Comparison of ENCODE assay signal across 10 cellular contexts in genomic region chr6:36607782-36608386, GRCh38. TPM values are rescaled to one million over a fixed set of nuclear protein-coding genes. Genes with fewer than 3 reads are reported as not detected.
DNase-seq lines count a peak whose midpoint lies in the region; ATAC-seq and TF ChIP-seq lines count a peak whose summit lies in the region.
"Had no signal": no experiment of that assay in that cellular context is flagged by ENCODE, and none has a peak within 500 bp of the region (broad histone marks: within the 10 kb centered on the region; RNA-seq: fewer than 3 reads in every experiment).

No MANE protein-coding gene starts in this region.

- H3K36me3 Mint-ChIP-seq in activated CD4-positive, alpha-beta T cell treated with anti-CD3 and anti-CD28 coated beads, Interleukin-2, amount 10 ng/mL, durations not matched to agents 24 days and 14 days (ENCODE audit: low read depth): peaks cover 78% of the 10 kb centered on the region
- H3K36me3 Mint-ChIP-seq in activated CD4-positive, alpha-beta memory T cell treated with anti-CD3 and anti-CD28 coated beads, Interleukin-2, amount 10 ng/mL, durations not matched to agents 7 days and 5 days (ENCODE audit: low read depth): peaks cover 86% of the 10 kb centered on the region
- peaks cover 12 to 46% (median 34%) of the 10 kb centered on the region in 3 donors for H3K36me3 Mint-ChIP-seq in immature natural killer cell
- peaks cover 100% of the 10 kb centered on the region for H3K36me3 Mint-ChIP-seq in stimulated activated effector memory CD8-positive, alpha-beta T cell treated with anti-CD3 and anti-CD28 coated beads, Interleukin-12 subunit alpha, Interleukin-12 subunit beta, amount 100 ng/mL, for 72 hours

- H3K27ac Mint-ChIP-seq in activated CD4-positive, alpha-beta T cell treated with anti-CD3 and anti-CD28 coated beads, Interleukin-2, amount 10 ng/mL, durations not matched to agents 24 days and 14 days: peak overlapping the region; percentile 77
- H3K27ac Mint-ChIP-seq in activated CD4-positive, alpha-beta memory T cell treated with anti-CD3 and anti-CD28 coated beads, Interleukin-2, amount 10 ng/mL, durations not matched to agents 7 days and 5 days: peak overlapping the region; percentile 65
- H3K27ac Mint-ChIP-seq in immature natural killer cell: peak overlapping the region; percentile 23 to 89 (median 75)
- peak overlapping the region; percentile 87 for H3K27ac Mint-ChIP-seq in stimulated activated effector memory CD8-positive, alpha-beta T cell treated with anti-CD3 and anti-CD28 coated beads, Interleukin-12 subunit alpha, Interleukin-12 subunit beta, amount 100 ng/mL, for 72 hours

- H3K4me1 Mint-ChIP-seq in activated CD4-positive, alpha-beta T cell treated with anti-CD3 and anti-CD28 coated beads, Interleukin-2, amount 10 ng/mL, durations not matched to agents 24 days and 14 days: peaks cover 54% of the 10 kb centered on the region
- H3K4me1 Mint-ChIP-seq in activated CD4-positive, alpha-beta memory T cell treated with anti-CD3 and anti-CD28 coated beads, Interleukin-2, amount 10 ng/mL, durations not matched to agents 7 days and 5 days: peaks cover 55% of the 10 kb centered on the region
- peaks cover 63 to 75% of the 10 kb centered on the region in 2 donors for H3K4me1 Mint-ChIP-seq in immature natural killer cell
- peaks cover 61% of the 10 kb centered on the region for H3K4me1 Mint-ChIP-seq in stimulated activated effector memory CD8-positive, alpha-beta T cell treated with anti-CD3 and anti-CD28 coated beads, Interleukin-12 subunit alpha, Interleukin-12 subunit beta, amount 100 ng/mL, for 72 hours

- POLR2A ChIA-PET in activated CD4-positive, alpha-beta memory T cell treated with anti-CD3 and anti-CD28 coated beads, Interleukin-2, amount 10 ng/mL, durations not matched to agents 7 days and 5 days (lab: Charles Lee): interaction anchor here (1.0 to 8.9 kb wide), 3 partner anchors 10 to 70 kb away, joined by 3 to 122 read pairs (median 3); partner anchors contain the start of genes CDKN1A and SRSF3

- no peak for ATAC-seq in stimulated activated effector memory CD8-positive, alpha-beta T cell treated with anti-CD3 and anti-CD28 coated beads, Interleukin-12 subunit alpha, Interleukin-12 subunit beta, amount 100 ng/mL, for 72 hours

- intact Hi-C loops in activated CD4-positive, alpha-beta T cell treated with anti-CD3 and anti-CD28 coated beads, Interleukin-2, amount 10 ng/mL, durations not matched to agents 24 days and 14 days (cut with micrococcal nuclease): no loop called here

- H3K27me3 Mint-ChIP-seq in activated CD4-positive, alpha-beta T cell treated with anti-CD3 and anti-CD28 coated beads, Interleukin-2, amount 10 ng/mL, durations not matched to agents 24 days and 14 days: no peaks in the 10 kb centered on the region
- H3K27me3 Mint-ChIP-seq in activated CD4-positive, alpha-beta memory T cell treated with anti-CD3 and anti-CD28 coated beads, Interleukin-2, amount 10 ng/mL, durations not matched to agents 7 days and 5 days: no peaks in the 10 kb centered on the region
- H3K27me3 Mint-ChIP-seq in immature natural killer cell (ENCODE audit: low read depth in 3 of 3): peaks cover 4 to 31% (median 12%) of the 10 kb centered on the region in 3 donors

- H3K4me3 ChIP-seq in foreskin fibroblast (ENCODE audit: low read depth in 1 of 2, low read length in 2 of 2): no peak overlapping the region

- no peaks in the 10 kb centered on the region for H3K9me3 Mint-ChIP-seq in activated CD4-positive, alpha-beta T cell treated with anti-CD3 and anti-CD28 coated beads, Interleukin-2, amount 10 ng/mL, durations not matched to agents 24 days and 14 days
- no peaks in the 10 kb centered on the region for H3K9me3 Mint-ChIP-seq in activated CD4-positive, alpha-beta memory T cell treated with anti-CD3 and anti-CD28 coated beads, Interleukin-2, amount 10 ng/mL, durations not matched to agents 7 days and 5 days
- no peaks in the 10 kb centered on the region for H3K9me3 Mint-ChIP-seq in immature natural killer cell
- no peaks in the 10 kb centered on the region for H3K9me3 Mint-ChIP-seq in stimulated activated effector memory CD8-positive, alpha-beta T cell treated with anti-CD3 and anti-CD28 coated beads, Interleukin-12 subunit alpha, Interleukin-12 subunit beta, amount 100 ng/mL, for 72 hours

- no peak for DNase-seq in activated CD4-positive, alpha-beta T cell treated with anti-CD3 and anti-CD28 coated beads, Interleukin-2, amount 10 ng/mL, durations not matched to agents 24 days and 14 days
- no peak for DNase-seq in activated CD4-positive, alpha-beta T cell treated with anti-CD3 and anti-CD28 coated beads, Interleukin-2, amount 50 U/mL, for 1 hour
- DNase-seq in activated CD4-positive, alpha-beta memory T cell treated with anti-CD3 and anti-CD28 coated beads, Interleukin-2, amount 10 ng/mL, durations not matched to agents 7 days and 5 days: no peak
- DNase-seq in immature natural killer cell (no peak), AG20443 (ENCODE audit: low spot score) (no peak), inferior parietal cortex (ENCODE audit: extremely low spot score) (no peak), foreskin fibroblast (no peak)
- DNase-seq in stimulated activated effector memory CD8-positive, alpha-beta T cell treated with anti-CD3 and anti-CD28 coated beads, Interleukin-12 subunit alpha, Interleukin-12 subunit beta, amount 100 ng/mL, for 72 hours (ENCODE audit: low spot score in 2 of 2): no peak
- DNase-seq: activated gamma-delta T cell, SHP77 had no signal

- no peak overlapping the region for H3K4me3 Mint-ChIP-seq in activated CD4-positive, alpha-beta T cell treated with anti-CD3 and anti-CD28 coated beads, Interleukin-2, amount 10 ng/mL, durations not matched to agents 24 days and 14 days
- no peak overlapping the region for H3K4me3 Mint-ChIP-seq in activated CD4-positive, alpha-beta memory T cell treated with anti-CD3 and anti-CD28 coated beads, Interleukin-2, amount 10 ng/mL, durations not matched to agents 7 days and 5 days
- H3K4me3 Mint-ChIP-seq in immature natural killer cell: peak overlapping the region in 1 of 5 donors; percentile 39
- no peak overlapping the region for H3K4me3 Mint-ChIP-seq in stimulated activated effector memory CD8-positive, alpha-beta T cell treated with anti-CD3 and anti-CD28 coated beads, Interleukin-12 subunit alpha, Interleukin-12 subunit beta, amount 100 ng/mL, for 72 hours

- no peak for TF ChIP-seq CTCF in foreskin fibroblast (IDR thresholded peaks at IDR 0.05; ENCODE audit: low read depth, low read length)

- CTCF ChIA-PET in activated CD4-positive, alpha-beta memory T cell treated with anti-CD3 and anti-CD28 coated beads, Interleukin-2, amount 10 ng/mL, durations not matched to agents 7 days and 5 days (lab: Charles Lee): interaction anchor here (1.2 to 3.0 kb wide), 5 partner anchors 11 to 175 kb away, joined by 4 to 16 read pairs (median 9); no protein-coding TSS in a partner anchor

RNA-seq across cellular contexts. Expression of gene SRSF3, which starts 13.7 kb away (rescaled TPM):
- total RNA-seq in activated CD4-positive, alpha-beta T cell treated with anti-CD3 and anti-CD28 coated beads, Interleukin-2, amount 10 ng/mL, durations not matched to agents 24 days and 14 days: 532 and 572 TPM in 2 replicates
- total RNA-seq in activated CD4-positive, alpha-beta memory T cell treated with anti-CD3 and anti-CD28 coated beads, Interleukin-2, amount 10 ng/mL, durations not matched to agents 7 days and 5 days: 100 to 1,000 TPM; 384 to 385 TPM
- polyA plus RNA-seq in immature natural killer cell: 100 to 1,000 TPM; 344 to 391 (median 379) TPM
